8 cellular contexts compared by ENCODE assay signal in genomic region chr15:41283653-41284424, GRCh38. TPM values are rescaled to one million over a fixed set of nuclear protein-coding genes. Genes with fewer than 3 reads are reported as not detected.
DNase-seq lines count a peak whose midpoint lies in the region; ATAC-seq, FAIRE-seq and TF ChIP-seq lines count a peak whose summit lies in the region.

No MANE protein-coding gene starts in this region.

- peak overlapping the region; percentile 99 for H3K18ac ChIP-seq in trophoblast cell (ENCODE audit: low read length)

- peak; percentile 94 for ATAC-seq in HG02840 (IDR thresholded peaks at IDR 0.05; ENCODE audit: low FRiP score, unreplicated experiment)
- peak; percentile 99 to 100 (median 100) for ATAC-seq in heart left ventricle

- peak overlapping the region; percentile 100 for H3K9ac ChIP-seq in trophoblast cell (ENCODE audit: low read length)

- H3K27ac ChIP-seq in adrenal gland (peak overlapping the region; percentile 91 to 98 (median 94)), heart left ventricle (peak overlapping the region; percentile 83 to 99 (median 94)), trophoblast cell (ENCODE audit: low read depth, low read length) (peak overlapping the region; percentile 69), transverse colon (peak overlapping the region; percentile 94 to 97 (median 96))

- no peak for TF ChIP-seq EP300 in transverse colon (IDR thresholded peaks at IDR 0.05; ENCODE audit: low read depth)

- H3K4me3 ChIP-seq in adrenal gland = peak overlapping the region; percentile 72 to 100 (median 80)
- H3K4me3 ChIP-seq in heart left ventricle = peak overlapping the region; percentile 52 to 99 (median 87)
- peak overlapping the region; percentile 100 for H3K4me3 ChIP-seq in trophoblast cell (ENCODE audit: low read depth, low read length)
- H3K4me3 ChIP-seq in transverse colon = peak overlapping the region; percentile 79 to 93 (median 82)

- H3K36me3 ChIP-seq in adrenal gland (replicated peaks in 1 of 2) (peaks cover 0 to 51% of the 10 kb centered on the region in 2 donors), heart left ventricle (peaks cover 0 to 53% (median 49%) of the 10 kb centered on the region in 9 donors), trophoblast cell (ENCODE audit: control insufficient read depth in 1 of 2, insufficient read depth in 2 of 2, low read length in 2 of 2) (peaks cover 17 to 28% of the 10 kb centered on the region in 2 experiments), transverse colon (peaks cover 0 to 44% (median 18%) of the 10 kb centered on the region in 4 donors)

- H2BK120ac ChIP-seq in trophoblast cell (ENCODE audit: insufficient read depth, low read length, poor library complexity) = peak overlapping the region; percentile 87

- FAIRE-seq in GM12892 (lab: Jason Lieb, UNC) = peak; percentile 97

- no peak overlapping the region for H2BK12ac ChIP-seq in trophoblast cell (ENCODE audit: low read length)

- peaks cover 9% of the 10 kb centered on the region for H3K79me2 ChIP-seq in trophoblast cell (ENCODE audit: control insufficient read depth, insufficient read depth, low read length, poor library complexity)

- H3K14ac ChIP-seq in trophoblast cell (ENCODE audit: low read length) = peak overlapping the region; percentile 98

- peak overlapping the region; percentile 96 for H4K8ac ChIP-seq in trophoblast cell (ENCODE audit: low read depth, low read length)

- in situ Hi-C loops in transverse colon (cut with MboI; ENCODE audit: low pct_ligation_motif_present in 1 of 4, low pct_unique_long_range_greater_than_20kb in 1 of 4, low sequenced_read_pairs in 3 of 4) = no loop called here

- TF ChIP-seq POLR2A in GM12892 (IDR thresholded peaks at IDR 0.05; ENCODE audit: low read depth, low read length) = peak; percentile 94
- peak; percentile 89 to 97 for TF ChIP-seq POLR2A in adrenal gland (IDR thresholded peaks at IDR 0.05)
- peak; percentile 64 to 94 for TF ChIP-seq POLR2A in heart left ventricle (IDR thresholded peaks at IDR 0.05)
- peak; percentile 95 for TF ChIP-seq POLR2A in transverse colon (IDR thresholded peaks at IDR 0.05)

- H3K79me1 ChIP-seq in trophoblast cell (ENCODE audit: low read length) = peaks cover 11% of the 10 kb centered on the region

- TF ChIP-seq CTCF in adrenal gland (IDR thresholded peaks at IDR 0.05) (no peak), heart left ventricle (IDR thresholded peaks at IDR 0.05) (no peak), transverse colon (IDR thresholded peaks at IDR 0.05) (no peak)

- peak overlapping the region; percentile 64 for H2AK5ac ChIP-seq in trophoblast cell (ENCODE audit: low read length)

- peak overlapping the region; percentile 91 for H3K4me2 ChIP-seq in trophoblast cell (ENCODE audit: low read length)

- H3K27me3 ChIP-seq in adrenal gland (no peaks in the 10 kb centered on the region), heart left ventricle (no peaks in the 10 kb centered on the region), trophoblast cell (ENCODE audit: insufficient read depth, low read length) (no peaks in the 10 kb centered on the region), transverse colon (no peaks in the 10 kb centered on the region)

- H3K9me3 ChIP-seq in adrenal gland (replicated peaks in 1 of 3) (no peaks in the 10 kb centered on the region), heart left ventricle (no peaks in the 10 kb centered on the region), trophoblast cell (ENCODE audit: insufficient read depth, low read depth, low read length) (peaks cover 1% of the 10 kb centered on the region), transverse colon (no peaks in the 10 kb centered on the region)

- peak overlapping the region; percentile 80 for H3K4ac ChIP-seq in trophoblast cell (ENCODE audit: low read depth, low read length)

- intact Hi-C loops in adrenal gland (cut with DNase I) = loop anchor here in 1 of 2 donors (10.0 kb wide), 1 partner anchor 49 kb away; the partner anchor contains the start of genes CHP1 and EXD1
- intact Hi-C loops in heart left ventricle (cut with DNase I) = loop anchor here in 8 of 10 donors (1.0 to 10.0 kb wide), 6 partner anchors 48 to 1239 kb away; partner anchors contain the start of genes CHP1 (in 8 of the 8), EXD1 (in 7 of the 8), NUSAP1 (in 1 of the 8) and OIP5 (in 1 of the 8)
- intact Hi-C loops in transverse colon (cut with DNase I; ENCODE audit: low total_unique reads) = no loop called here

- peak overlapping the region; percentile 74 for H3K23ac ChIP-seq in trophoblast cell (ENCODE audit: low read length)

- WGBS in adrenal gland, 4 donors = 0% methylated on average over 25 to 60 of the region's 60 CpGs
- WGBS in heart left ventricle, 4 donors = 0 to 1% (median 0%) methylated on average over 36 to 60 of the region's 60 CpGs
- no CpG with 5 or more reads among the region's 60 CpGs for WGBS in trophoblast cell (ENCODE audit: extremely low coverage, insufficient coverage, insufficient read length)
- WGBS in transverse colon (ENCODE audit: low coverage in 1 of 2), 2 donors = 0 to 1% methylated on average over 19 to 36 of the region's 60 CpGs

- H3K4me1 ChIP-seq in adrenal gland (replicated peaks in 1 of 2) (peaks cover 38% of the 10 kb centered on the region in 2 donors), heart left ventricle (peaks cover 3 to 47% (median 29%) of the 10 kb centered on the region in 12 donors), trophoblast cell (ENCODE audit: control insufficient read depth in 1 of 2, insufficient read depth in 2 of 2, low read length in 2 of 2) (peaks cover 3 to 9% of the 10 kb centered on the region in 2 experiments), transverse colon (peaks cover 8 to 41% (median 10%) of the 10 kb centered on the region in 4 donors)

- peak overlapping the region; percentile 95 for H4K12ac ChIP-seq in trophoblast cell (ENCODE audit: low read depth, low read length)

- peak overlapping the region; percentile 77 for H2BK5ac ChIP-seq in trophoblast cell (ENCODE audit: low read depth, low read length, poor library complexity)

- peak; percentile 93 for DNase-seq in GM12892 (ENCODE audit: insufficient read length)
- DNase-seq in NCI-H1436 (lab: John Stamatoyannopoulos, UW) = peak; percentile 98
- peak; percentile 96 for DNase-seq in SW480 (ENCODE audit: low spot score)
- DNase-seq in adrenal gland = peak; percentile 99
- peak; percentile 98 to 99 (median 99) for DNase-seq in heart left ventricle
- DNase-seq in trophoblast cell = peak; percentile 98 to 100
- peak; percentile 98 for DNase-seq in transverse colon

- peak overlapping the region; percentile 91 for H4K91ac ChIP-seq in trophoblast cell (ENCODE audit: low read depth, low read length)

- H2AFZ ChIP-seq in trophoblast cell (ENCODE audit: insufficient read depth, low read length, poor library complexity) = peak overlapping the region; percentile 94

RNA-seq across cellular contexts. Expression of gene OIP5, which starts 48.6 kb away (rescaled TPM):
- polyA plus RNA-seq in GM12892 (2012; ENCODE audit: missing spikeins) = 14.7 TPM
- 1 to 10 TPM in 7 of 8 donors, under 1 TPM in 1; 0.28 to 8.2 (median 2.7) TPM for total RNA-seq in adrenal gland
- 1 to 10 TPM in 2 of 3 donors, under 1 TPM in 1; 0.57 to 1.9 (median 1.1) TPM for polyA plus RNA-seq in adrenal gland
- 1 to 10 TPM in 2 of 9 donors, under 1 TPM in 5, not detected in 2; 0.22 to 1.3 (median 0.72) TPM for total RNA-seq in heart left ventricle
- polyA plus RNA-seq in heart left ventricle = under 1 TPM; 0.19 to 0.50 TPM
- 11.1 and 11.2 TPM in 2 replicates for polyA plus RNA-seq in trophoblast cell (2013)
- total RNA-seq in transverse colon = 1 to 10 TPM in 2 of 4 donors, not detected in 2; 1.1 to 2.9 TPM

RNA-seq across cellular contexts. Expression of gene NUSAP1, which starts 48.8 kb away (rescaled TPM):
- polyA plus RNA-seq in GM12892 (2012; ENCODE audit: missing spikeins) = 134 TPM
- total RNA-seq in adrenal gland (10 to 100 TPM in 7 of 8 donors, 1 to 10 TPM in 1; 6.5 to 74.3 (median 27.7) TPM), heart left ventricle (10 to 100 TPM in 1 of 9 donors, 1 to 10 TPM in 5, under 1 TPM in 3; 0.50 to 23.1 (median 1.1) TPM), transverse colon (1 to 10 TPM; 5.0 to 8.9 (median 7.5) TPM)
- polyA plus RNA-seq in adrenal gland (10 to 100 TPM; 12.8 to 19.5 (median 18.6) TPM), heart left ventricle (1 to 10 TPM in 1 of 2 donors, under 1 TPM in 1; 0.23 to 1.2 TPM)
- 57.1 and 62.5 TPM in 2 replicates for polyA plus RNA-seq in trophoblast cell (2013)

RNA-seq across cellular contexts. Expression of gene CHP1, which starts 52.8 kb away (rescaled TPM):
- 22.4 TPM for polyA plus RNA-seq in GM12892 (2012; ENCODE audit: missing spikeins)
- total RNA-seq in adrenal gland = 100 to 1,000 TPM; 162 to 387 (median 187) TPM
- polyA plus RNA-seq in adrenal gland = 100 to 1,000 TPM in 1 of 3 donors, 10 to 100 TPM in 2; 39.7 to 162 (median 40.5) TPM
- 100 to 1,000 TPM; 102 to 232 (median 119) TPM for total RNA-seq in heart left ventricle
- 100 to 1,000 TPM in 1 of 2 donors, 10 to 100 TPM in 1; 35.5 to 147 TPM for polyA plus RNA-seq in heart left ventricle
- polyA plus RNA-seq in trophoblast cell (2013) = 128 and 131 TPM in 2 replicates
- 100 to 1,000 TPM; 321 to 818 (median 572) TPM for total RNA-seq in transverse colon

RNA-seq across cellular contexts. Expression of gene EXD1, which starts 53.3 kb away (rescaled TPM):
- 0.11 TPM for polyA plus RNA-seq in GM12892 (2012; ENCODE audit: missing spikeins)
- total RNA-seq in adrenal gland = not detected
- polyA plus RNA-seq in adrenal gland = not detected
- not detected for total RNA-seq in heart left ventricle
- not detected for polyA plus RNA-seq in heart left ventricle
- 0.01 and 0.03 TPM in 2 replicates for polyA plus RNA-seq in trophoblast cell (2013)
- total RNA-seq in transverse colon = not detected

Comparison
In these comparisons a context has a peak if more than half of its experiments do, and no peak if none do; other contexts are left out.
1. Peak in every context shown above with its lines: DNase-seq, ATAC-seq, H3K4me3 ChIP-seq and H3K27ac ChIP-seq.